Comparison of ENCODE assay signal across 8 cellular contexts in genomic region chr12:9673404-9674225, GRCh38. TPM values are rescaled to one million over a fixed set of nuclear protein-coding genes. Genes with fewer than 3 reads are reported as not detected.
A peak's percentile ranks its signal among the peaks of the same experiment; 100 is the strongest.
DNase-seq lines count a peak whose midpoint lies in the region; ATAC-seq and TF ChIP-seq lines count a peak whose summit lies in the region.

No MANE protein-coding gene starts in this region.

- no peaks in the 10 kb centered on the region for H3K27me3 ChIP-seq in BE2C

- H3K4me3 ChIP-seq in BE2C (ENCODE audit: low read depth, low read length) (peak overlapping the region; percentile 5; the same call in 1 of the 2 replicates), fibroblast of pulmonary artery (replicated peaks; ENCODE audit: low read depth, low read length) (no peak overlapping the region)

- POLR2A ChIA-PET in activated CD4-positive, alpha-beta memory T cell treated with anti-CD3 and anti-CD28 coated beads, Interleukin-2, amount 10 ng/mL, durations not matched to agents 7 days and 5 days (lab: Charles Lee), result interaction anchor here (0.9 to 7.4 kb wide), 22 partner anchors 8 to 342 kb away, joined by 3 to 349 read pairs (median 12); partner anchors contain the start of genes CD69, CLEC2B, CLECL1 and KLRB1

- peaks cover 41% of the 10 kb centered on the region for H3K4me1 Mint-ChIP-seq in activated CD4-positive, alpha-beta memory T cell treated with anti-CD3 and anti-CD28 coated beads, Interleukin-2, amount 10 ng/mL, durations not matched to agents 7 days and 5 days

- peaks cover 91% of the 10 kb centered on the region for H3K36me3 Mint-ChIP-seq in activated CD4-positive, alpha-beta memory T cell treated with anti-CD3 and anti-CD28 coated beads, Interleukin-2, amount 10 ng/mL, durations not matched to agents 7 days and 5 days (ENCODE audit: low read depth)

- H3K27ac ChIP-seq in KOPT-K1 (ENCODE audit: low read depth, low read length, poor library complexity, severe bottlenecking), result peak overlapping the region; percentile 77

- peak overlapping the region; percentile 98 for H3K27ac Mint-ChIP-seq in activated CD4-positive, alpha-beta memory T cell treated with anti-CD3 and anti-CD28 coated beads, Interleukin-2, amount 10 ng/mL, durations not matched to agents 7 days and 5 days

- ATAC-seq in GM19463 (IDR thresholded peaks at IDR 0.05; ENCODE audit: unreplicated experiment), result peak; percentile 36

- H3K9me3 Mint-ChIP-seq in activated CD4-positive, alpha-beta memory T cell treated with anti-CD3 and anti-CD28 coated beads, Interleukin-2, amount 10 ng/mL, durations not matched to agents 7 days and 5 days, result no peaks in the 10 kb centered on the region

- CTCF ChIA-PET in activated CD4-positive, alpha-beta memory T cell treated with anti-CD3 and anti-CD28 coated beads, Interleukin-2, amount 10 ng/mL, durations not matched to agents 7 days and 5 days (lab: Charles Lee), result interaction anchor here (0.6 to 1.9 kb wide), 9 partner anchors 13 to 205 kb away, joined by 3 to 5 read pairs (median 3); no protein-coding TSS in a partner anchor

- H3K9me3 ChIP-seq in BE2C (no peaks in the 10 kb centered on the region), KOPT-K1 (ENCODE audit: insufficient read depth, low read length, poor library complexity, severe bottlenecking) (peaks cover 13% of the 10 kb centered on the region)

- peak; percentile 68 for DNase-seq in BE2C
- peak; percentile 75 for DNase-seq in activated CD4-positive, alpha-beta memory T cell treated with anti-CD3 and anti-CD28 coated beads, Interleukin-2, amount 10 ng/mL, durations not matched to agents 7 days and 5 days
- peak; percentile 93 for DNase-seq in fibroblast of pulmonary artery (ENCODE audit: low read depth)
- DNase-seq in renal cortical epithelial cell (ENCODE audit: low read depth), result peak; percentile 94
- DNase-seq in germinal center (ENCODE audit: low spot score), result no peak
- DNase-seq in 8988T, result no peak

- H3K36me3 ChIP-seq in BE2C, result no peaks in the 10 kb centered on the region
- H3K36me3 ChIP-seq in KOPT-K1 (ENCODE audit: insufficient read depth, low read length), result no peaks in the 10 kb centered on the region

- peak overlapping the region; percentile 92 for H3K4me3 Mint-ChIP-seq in activated CD4-positive, alpha-beta memory T cell treated with anti-CD3 and anti-CD28 coated beads, Interleukin-2, amount 10 ng/mL, durations not matched to agents 7 days and 5 days

- TF ChIP-seq CTCF in BE2C (IDR thresholded peaks at IDR 0.05; ENCODE audit: low read depth, low read length) (no peak), fibroblast of pulmonary artery (IDR thresholded peaks at IDR 0.05; ENCODE audit: low read length, missing control alignments) (no peak)

- H3K27me3 Mint-ChIP-seq in activated CD4-positive, alpha-beta memory T cell treated with anti-CD3 and anti-CD28 coated beads, Interleukin-2, amount 10 ng/mL, durations not matched to agents 7 days and 5 days, result no peaks in the 10 kb centered on the region

- peaks cover 7% of the 10 kb centered on the region for H3K4me1 ChIP-seq in BE2C

RNA-seq across cellular contexts. Expression of gene CLEC2D, which starts 4.1 kb away (rescaled TPM):
- 1.1 TPM for polyA plus RNA-seq in BE2C (2012; ENCODE audit: insufficient read depth, insufficient read length, low read depth)
- total RNA-seq in activated CD4-positive, alpha-beta memory T cell treated with anti-CD3 and anti-CD28 coated beads, Interleukin-2, amount 10 ng/mL, durations not matched to agents 7 days and 5 days, result 100 to 1,000 TPM; 446 to 449 TPM
- total RNA-seq in renal cortical epithelial cell, result 1.2 and 2.2 TPM in 2 replicates

RNA-seq across cellular contexts. Expression of gene CLECL1, which starts 59.3 kb away (rescaled TPM):
- polyA plus RNA-seq in BE2C (2012; ENCODE audit: insufficient read depth, insufficient read length, low read depth), result not detected
- 10 to 100 TPM; 13.5 to 15.4 TPM for total RNA-seq in activated CD4-positive, alpha-beta memory T cell treated with anti-CD3 and anti-CD28 coated beads, Interleukin-2, amount 10 ng/mL, durations not matched to agents 7 days and 5 days
- total RNA-seq in renal cortical epithelial cell, result not detected in 2 replicates

Comparison
In these comparisons a context has a peak if more than half of its experiments do, and no peak if none do; other contexts are left out.
1. DNase-seq: peak in BE2C (single experiment), activated CD4-positive, alpha-beta memory T cell treated with anti-CD3 and anti-CD28 coated beads, Interleukin-2, amount 10 ng/mL, durations not matched to agents 7 days and 5 days (single experiment), fibroblast of pulmonary artery (single experiment) and renal cortical epithelial cell (single experiment); none in germinal center (single experiment) and 8988T (single experiment).
2. RNA of gene CLEC2D, which starts 4.1 kb away (total RNA-seq): 446 to 449 TPM in activated CD4-positive, alpha-beta memory T cell treated with anti-CD3 and anti-CD28 coated beads, Interleukin-2, amount 10 ng/mL, durations not matched to agents 7 days and 5 days; 1.2 to 2.2 TPM in renal cortical epithelial cell; every median in the first group is over 100 times any median in the second.
3. RNA of gene CLECL1, which starts 59.3 kb away (total RNA-seq): 13.5 to 15.4 TPM in activated CD4-positive, alpha-beta memory T cell treated with anti-CD3 and anti-CD28 coated beads, Interleukin-2, amount 10 ng/mL, durations not matched to agents 7 days and 5 days; not detected in renal cortical epithelial cell; every median in the first group is over 10 times any median in the second.